ENCODE assay signal across 20 cellular contexts in genomic region chr3:186187876-186188275, GRCh38.
"Had no signal": no experiment of that assay in that cellular context is flagged by ENCODE, and none has a peak within 500 bp of the region (broad histone marks: within the 10 kb centered on the region; RNA-seq: fewer than 3 reads in every experiment).

No MANE protein-coding gene starts in this region.

- H3K36me3 ChIP-seq: SJSA1 had no signal

- H3K9me3 ChIP-seq: SJSA1 had no signal

- H3K4me1 ChIP-seq: SJSA1 had no signal

- H3K27ac ChIP-seq: SJSA1, SK-N-MC had no signal

- DNase-seq: KBM-7, MV-4-11, NCI-H1092, NCI-H1105 treated with DMSO at 0.1 percent for 48 hours, NCI-H1417 treated with DMSO at 0.1 percent for 48 hours, NCI-H146, NCI-H1694 treated with DMSO at 0.1 percent for 48 hours, NCI-H1930, NCI-H2081, NCI-H2107, NCI-H2227 treated with DMSO at 0.1 percent for 48 hours, NCI-H524, NCI-H69, NCI-H774, Right ventricle myocardium superior, RPMI8226, SIG-M5 had no signal

- H3K4me3 ChIP-seq: SJSA1, SK-N-MC had no signal

- FAIRE-seq: RCC 7860 had no signal
